ENCODE assay signal across 1 cellular context in genomic region chr4:159455675-159456235, GRCh38.
TF ChIP-seq lines count a peak whose summit lies in the region.

No MANE protein-coding gene starts in this region.

TF ChIP-seq in GM23338, 12 proteins besides CTCF, POLR2A, EP300 and RAD21 (continued from another document):
- TF ChIP-seq ZNF462 (CRISPR knock-in tag; IDR thresholded peaks at IDR 0.05) (no peak), JUNB (IDR thresholded peaks at IDR 0.05; ENCODE audit: unreplicated experiment) (no peak)
